In genomic region chr9:110180713-110181434, GRCh38 we compare ENCODE assay signal across 12 cellular contexts. TPM values are rescaled to one million over a fixed set of nuclear protein-coding genes. Genes with fewer than 3 reads are reported as not detected.
DNase-seq lines count a peak whose midpoint lies in the region; ATAC-seq and TF ChIP-seq lines count a peak whose summit lies in the region.
"Had no signal": no experiment of that assay in that cellular context is flagged by ENCODE, and none has a peak within 500 bp of the region (broad histone marks: within the 10 kb centered on the region; RNA-seq: fewer than 3 reads in every experiment).

No MANE protein-coding gene starts in this region.

- H3K4me3 ChIP-seq in RWPE2 (ENCODE audit: severe bottlenecking) = no peak overlapping the region
- H3K4me3 ChIP-seq: lung, Peyer's patch had no signal

- no peak overlapping the region for H3K4me3 Mint-ChIP-seq in type B pancreatic cell

- no peaks in the 10 kb centered on the region for H3K36me3 ChIP-seq in RWPE2 (ENCODE audit: low read depth)
- H3K36me3 ChIP-seq: Peyer's patch had no signal

- peak overlapping the region; percentile 32 for H3K27ac ChIP-seq in RWPE2 (ENCODE audit: poor library complexity, severe bottlenecking)
- H3K27ac ChIP-seq: Peyer's patch had no signal

- peaks cover 4% of the 10 kb centered on the region for H3K9me3 Mint-ChIP-seq in type B pancreatic cell

- peaks cover 4% of the 10 kb centered on the region for H3K4me1 Mint-ChIP-seq in type B pancreatic cell (ENCODE audit: unreplicated experiment)

- H3K27ac Mint-ChIP-seq in type B pancreatic cell = peak overlapping the region; percentile 71

- H3K27me3 ChIP-seq in RWPE2 (ENCODE audit: insufficient read depth, poor library complexity, severe bottlenecking) = no peaks in the 10 kb centered on the region
- H3K27me3 ChIP-seq: Peyer's patch had no signal

- no peaks in the 10 kb centered on the region for H3K9me3 ChIP-seq in RWPE2 (ENCODE audit: severe bottlenecking)
- H3K9me3 ChIP-seq: Peyer's patch had no signal

- H3K27me3 Mint-ChIP-seq in type B pancreatic cell = no peaks in the 10 kb centered on the region

- no peaks in the 10 kb centered on the region for H3K36me3 Mint-ChIP-seq in type B pancreatic cell

- peaks cover 9% of the 10 kb centered on the region for H3K4me1 ChIP-seq in RWPE2 (ENCODE audit: insufficient read depth, poor library complexity, severe bottlenecking)
- H3K4me1 ChIP-seq: Peyer's patch had no signal

- DNase-seq in NCI-H2029 (lab: John Stamatoyannopoulos, UW) = peak; percentile 11
- no peak for DNase-seq in NCI-H2029 treated with DMSO at 0.1 percent for 48 hours (lab: John Stamatoyannopoulos, UW)
- no peak for DNase-seq in RWPE2 (ENCODE audit: low spot score)
- peak; percentile 87 for DNase-seq in fibroblast of peridontal ligament (ENCODE audit: extremely low read depth)
- DNase-seq in type B pancreatic cell (ENCODE audit: extremely low spot score, unreplicated experiment) = no peak
- no peak for DNase-seq in medulla oblongata (ENCODE audit: extremely low spot score)
- no peak for DNase-seq in HPDE6-E6E7 (ENCODE audit: extremely low spot score)
- DNase-seq: activated naive CD4-positive, alpha-beta T cell treated with anti-CD3 and anti-CD28 coated beads, Interleukin-2, amount 50 U/mL, for 16 hours; Peyer's patch had no signal

- peak; percentile 77 for ATAC-seq in RWPE2 (ENCODE audit: low read depth)
- no peak for ATAC-seq in HG03025 (IDR thresholded peaks at IDR 0.05; ENCODE audit: low FRiP score, unreplicated experiment)

- no peak for TF ChIP-seq CTCF in RWPE2 (IDR thresholded peaks at IDR 0.05; ENCODE audit: poor library complexity, severe bottlenecking)
- no peak for TF ChIP-seq CTCF in type B pancreatic cell (conservative IDR thresholded peaks at IDR 0.05)

RNA-seq across cellular contexts. Expression of gene C9orf152, which starts 27.1 kb away (rescaled TPM):
- total RNA-seq in type B pancreatic cell (ENCODE audit: low replicate concordance) = 0.48 and 2.8 TPM in 2 replicates
- total RNA-seq: right cardiac atrium had no signal

Comparison
In these comparisons a context has a peak if more than half of its experiments do, and no peak if none do; other contexts are left out.
1. DNase-seq: peak in NCI-H2029 (single experiment) and fibroblast of peridontal ligament (single experiment); none in NCI-H2029 treated with DMSO at 0.1 percent for 48 hours (single experiment), RWPE2 (single experiment), type B pancreatic cell (single experiment), medulla oblongata (single experiment) and HPDE6-E6E7 (single experiment).